In genomic region chr5:79857692-79858091, GRCh38 we compare ENCODE assay signal across 19 cellular contexts.
A peak's percentile ranks its signal among the peaks of the same experiment; 100 is the strongest.
DNase-seq lines count a peak whose midpoint lies in the region; ATAC-seq, FAIRE-seq and TF ChIP-seq lines count a peak whose summit lies in the region.
"Had no signal": no experiment of that assay in that cellular context is flagged by ENCODE, and none has a peak within 500 bp of the region (broad histone marks: within the 10 kb centered on the region; RNA-seq: fewer than 3 reads in every experiment).

No MANE protein-coding gene starts in this region.

- H3K27ac ChIP-seq in K562 (ENCODE audit: extremely low read depth, low read depth, low read length) (no peak overlapping the region), neuronal stem cell (replicated peaks; ENCODE audit: low read length) (no peak overlapping the region)
- no peak overlapping the region for H3K27ac ChIP-seq in CD8-positive, alpha-beta T cell (ENCODE audit: low read depth, low read length)
- H3K27ac ChIP-seq: cardiac muscle cell, ovary, VCaP had no signal

- H4K91ac ChIP-seq in neuronal stem cell (ENCODE audit: low read depth, low read length, poor library complexity), result no peak overlapping the region

- H3K4me3 Mint-ChIP-seq in CD8-positive, alpha-beta T cell, result no peak overlapping the region
- H3K4me3 Mint-ChIP-seq: activated CD4-positive, alpha-beta T cell treated with anti-CD3 and anti-CD28 coated beads for 36 hours; activated naive CD8-positive, alpha-beta T cell treated with anti-CD3 and anti-CD28 coated beads, Interleukin-2, amount 50 U/mL, for 24 hours; activated T-cell treated with anti-CD3 and anti-CD28 coated beads, Interleukin-2, amount 50 U/mL, for 4 hours; CD4-positive, CD25-positive, alpha-beta regulatory T cell; natural killer cell had no signal

- no peak for TF ChIP-seq RAD21 in K562 (CRISPR knock-in tag; conservative IDR thresholded peaks at IDR 0.05 in 1 of 2, IDR thresholded peaks at IDR 0.05 in 1 of 2)

- intact Hi-C loops in left ventricle myocardium superior (cut with micrococcal nuclease), result no loop called here
- intact Hi-C loops in cardiac septum (cut with DNase I), result loop anchor here (5.0 to 10.0 kb wide), 2 partner anchors 153 to 225 kb away; no protein-coding TSS in a partner anchor
- intact Hi-C loops in K562 (cut with micrococcal nuclease), result loop anchor here (2.0 to 10.0 kb wide), 3 partner anchors 155 to 833 kb away; no protein-coding TSS in a partner anchor
- intact Hi-C loops in posterior vena cava (cut with DNase I), result no loop called here
- intact Hi-C loops in CD8-positive, alpha-beta T cell (cut with DNase I, micrococcal nuclease), result loop anchor here (1.0 to 10.0 kb wide), 6 partner anchors 154 to 837 kb away; no protein-coding TSS in a partner anchor

- no TSS peak for BruUV-seq in K562 (replicated peaks; lab: Mats Ljungman, UMichigan)

- no peak overlapping the region for H3K14ac ChIP-seq in neuronal stem cell (ENCODE audit: low read length)

- H3K27ac Mint-ChIP-seq in CD8-positive, alpha-beta T cell, result no peak overlapping the region
- H3K27ac Mint-ChIP-seq: activated CD4-positive, alpha-beta T cell treated with anti-CD3 and anti-CD28 coated beads for 36 hours; activated naive CD8-positive, alpha-beta T cell treated with anti-CD3 and anti-CD28 coated beads, Interleukin-2, amount 50 U/mL, for 24 hours; CD4-positive, CD25-positive, alpha-beta regulatory T cell; natural killer cell had no signal

- ATAC-seq in left ventricle myocardium superior (peak; percentile 5), K562 (no peak), HG02678 (IDR thresholded peaks at IDR 0.05; ENCODE audit: unreplicated experiment) (no peak)
- no peak for ATAC-seq in CD8-positive, alpha-beta T cell

- no peak for FAIRE-seq in K562 (lab: Jason Lieb, UNC)
- FAIRE-seq: small intestine had no signal

- no peak overlapping the region for H3K4ac ChIP-seq in neuronal stem cell (ENCODE audit: low read length)

- H2BK5ac ChIP-seq in neuronal stem cell (ENCODE audit: low read length), result no peak overlapping the region

- H2BK120ac ChIP-seq in neuronal stem cell (ENCODE audit: low read depth, low read length), result no peak overlapping the region

- CTCF ChIA-PET in K562 (lab: Yijun Ruan, JAX; ENCODE audit: low intra/inter-chr PET ratio), result interaction anchor here (0.7 to 1.5 kb wide), 3 partner anchors 155 to 836 kb away, joined by 3 to 5 read pairs (median 4); no protein-coding TSS in a partner anchor
- CTCF ChIA-PET in CD8-positive, alpha-beta T cell (lab: Charles Lee), result interaction anchor here (0.7 to 3.3 kb wide), 21 partner anchors 8 to 729 kb away, joined by 3 to 17 read pairs (median 3); no protein-coding TSS in a partner anchor

- no peak for TF ChIP-seq EP300 in K562 (IDR thresholded peaks at IDR 0.05; ENCODE audit: low read length)

- no peak overlapping the region for H3K23ac ChIP-seq in neuronal stem cell (ENCODE audit: low read depth, low read length, poor library complexity)

- peaks cover 2% of the 10 kb centered on the region for H3K27me3 Mint-ChIP-seq in CD8-positive, alpha-beta T cell (ENCODE audit: low read depth)
- H3K27me3 Mint-ChIP-seq: activated CD4-positive, alpha-beta T cell treated with anti-CD3 and anti-CD28 coated beads for 36 hours had no signal

- POLR2A ChIA-PET in K562 (lab: Yijun Ruan, JAX), result interaction anchor here (0.6 to 1.3 kb wide), 3 partner anchors 9 to 17 kb away, joined by 3 read pairs; no protein-coding TSS in a partner anchor
- POLR2A ChIA-PET in CD8-positive, alpha-beta T cell (lab: Charles Lee), result no interaction called here

- no peak overlapping the region for H3K4me3 ChIP-seq in K562
- no peak overlapping the region for H3K4me3 ChIP-seq in neuronal stem cell (ENCODE audit: low read length in 2 of 2)
- H3K4me3 ChIP-seq in CD8-positive, alpha-beta T cell (ENCODE audit: low read depth, low read length), result no peak overlapping the region
- H3K4me3 ChIP-seq: cardiac muscle cell, ovary had no signal

- H3K36me3 ChIP-seq in K562 (ENCODE audit: control insufficient read depth, insufficient read depth, low read length), result no peaks in the 10 kb centered on the region
- H3K36me3 ChIP-seq in neuronal stem cell (replicated peaks in 1 of 2; ENCODE audit: control insufficient read depth in 2 of 2, insufficient read depth in 2 of 2, low read length in 2 of 2), result no peaks in the 10 kb centered on the region
- H3K36me3 ChIP-seq in CD8-positive, alpha-beta T cell (ENCODE audit: insufficient read depth, low read length), result no peaks in the 10 kb centered on the region
- H3K36me3 ChIP-seq: cardiac muscle cell, ovary had no signal

- no peaks in the 10 kb centered on the region for H4K20me1 ChIP-seq in K562 (replicated peaks; ENCODE audit: control insufficient read depth, insufficient read depth, low read length)

- no peak for DNase-seq in left ventricle myocardium superior
- DNase-seq in cardiac septum (ENCODE audit: low spot score), result no peak
- no peak for DNase-seq in K562 (ENCODE audit: extremely low read depth in 1 of 4, low spot score in 3 of 4)
- DNase-seq in neuronal stem cell (ENCODE audit: low spot score), result no peak
- DNase-seq in posterior vena cava (ENCODE audit: low spot score), result no peak
- no peak for DNase-seq in NCI-H1436 (lab: John Stamatoyannopoulos, UW)
- no peak for DNase-seq in CD8-positive, alpha-beta T cell
- DNase-seq: activated gamma-delta T cell, NCI-H524 treated with DMSO at 0.1 percent for 48 hours had no signal

- H3K4me1 ChIP-seq in K562 (replicated peaks in 1 of 2; ENCODE audit: control insufficient read depth in 2 of 2, insufficient read depth in 2 of 2, low read length in 2 of 2) (peaks cover 0 to 3% of the 10 kb centered on the region in 2 experiments; a peak in 1 of 5 replicates), neuronal stem cell (ENCODE audit: control insufficient read depth in 2 of 2, insufficient read depth in 1 of 2, low read depth in 1 of 2, low read length in 2 of 2) (no peaks in the 10 kb centered on the region)
- peaks cover 5% of the 10 kb centered on the region for H3K4me1 ChIP-seq in CD8-positive, alpha-beta T cell (ENCODE audit: insufficient read depth, low read length)

- H3K27me3 ChIP-seq in K562 (ENCODE audit: control insufficient read depth in 2 of 2, insufficient read depth in 2 of 2, low read length in 2 of 2) (peaks cover 9 to 32% of the 10 kb centered on the region in 2 experiments; a peak in 4 of 5 replicates), neuronal stem cell (ENCODE audit: control insufficient read depth in 3 of 3, insufficient read depth in 3 of 3, low read depth in 1 of 3, low read length in 3 of 3) (no peaks in the 10 kb centered on the region)
- no peaks in the 10 kb centered on the region for H3K27me3 ChIP-seq in CD8-positive, alpha-beta T cell (ENCODE audit: insufficient read depth, low read length)
- H3K27me3 ChIP-seq: cardiac muscle cell, ovary had no signal

- TF ChIP-seq CTCF in K562 (IDR thresholded peaks at IDR 0.05 in 2 of 3, conservative IDR thresholded peaks at IDR 0.05 in 1 of 3; ENCODE audit: insufficient read depth in 2 of 3, low read depth in 1 of 3, low read length in 3 of 3), result no peak
- TF ChIP-seq CTCF in CD8-positive, alpha-beta T cell (IDR thresholded peaks at IDR 0.05), result no peak

- H3K9ac ChIP-seq in K562 (ENCODE audit: insufficient read depth in 1 of 2, low read depth in 2 of 2, low read length in 2 of 2), result no peak overlapping the region
- H3K9ac ChIP-seq in neuronal stem cell (ENCODE audit: low read depth, low read length, poor library complexity), result no peak overlapping the region

- no peak overlapping the region for H2AFZ ChIP-seq in K562 (ENCODE audit: low read depth, low read length)
- peak overlapping the region; percentile 13 for H2AFZ ChIP-seq in neuronal stem cell (ENCODE audit: low read length)

- no peaks in the 10 kb centered on the region for H3K9me3 Mint-ChIP-seq in CD8-positive, alpha-beta T cell
- H3K9me3 Mint-ChIP-seq: activated naive CD8-positive, alpha-beta T cell treated with anti-CD3 and anti-CD28 coated beads, Interleukin-2, amount 50 U/mL, for 24 hours; activated T-cell treated with anti-CD3 and anti-CD28 coated beads, Interleukin-2, amount 50 U/mL, for 4 hours; CD4-positive, CD25-positive, alpha-beta regulatory T cell; natural killer cell had no signal

- 8% methylated on average over 5 of the region's 5 CpGs for WGBS in K562 (ENCODE audit: insufficient coverage, low coverage, missing lambda C conversion rate)
- no CpG with 5 or more reads among the region's 5 CpGs for WGBS in neuronal stem cell (ENCODE audit: extremely low coverage in 2 of 2, insufficient read length in 2 of 2, insufficient replicate concordance in 1 of 2), 2 donors

- H3K79me2 ChIP-seq in K562 (ENCODE audit: control insufficient read depth, insufficient read depth, low read length), result no peaks in the 10 kb centered on the region

- no peaks in the 10 kb centered on the region for H3K9me1 ChIP-seq in K562 (ENCODE audit: control insufficient read depth, insufficient read depth, low read length)

- H3K18ac ChIP-seq in neuronal stem cell (ENCODE audit: low read length), result no peak overlapping the region

- no peak for TF ChIP-seq POLR2A in K562 (conservative IDR thresholded peaks at IDR 0.05)

- no peaks in the 10 kb centered on the region for H3K36me3 Mint-ChIP-seq in CD8-positive, alpha-beta T cell
- H3K36me3 Mint-ChIP-seq: CD4-positive, CD25-positive, alpha-beta regulatory T cell; natural killer cell had no signal

- no peak overlapping the region for H2BK12ac ChIP-seq in neuronal stem cell (ENCODE audit: low read length)

- H3K4me2 ChIP-seq in K562 (ENCODE audit: insufficient read depth, low read length), result 0 out of 2 replicates have a peak overlapping the region, but pooled peaks have one; percentile 0
- no peak overlapping the region for H3K4me2 ChIP-seq in neuronal stem cell (ENCODE audit: insufficient read depth, low read length, poor library complexity, severe bottlenecking)

- H2AK5ac ChIP-seq in neuronal stem cell (ENCODE audit: low read depth, low read length), result no peak overlapping the region

- H2BK15ac ChIP-seq in neuronal stem cell (ENCODE audit: low read length), result no peak overlapping the region

- peaks cover 2% of the 10 kb centered on the region for H3K4me1 Mint-ChIP-seq in CD8-positive, alpha-beta T cell (ENCODE audit: low read depth)
- H3K4me1 Mint-ChIP-seq: CD4-positive, CD25-positive, alpha-beta regulatory T cell; natural killer cell had no signal

- H3K9me3 ChIP-seq in K562 (replicated peaks; ENCODE audit: control insufficient read depth, insufficient read depth, low read depth, low read length), result no peaks in the 10 kb centered on the region
- H3K9me3 ChIP-seq in neuronal stem cell (replicated peaks in 1 of 2; ENCODE audit: control insufficient read depth in 2 of 2, insufficient read depth in 1 of 2, low read depth in 1 of 2, low read length in 2 of 2), result no peaks in the 10 kb centered on the region
- no peaks in the 10 kb centered on the region for H3K9me3 ChIP-seq in CD8-positive, alpha-beta T cell (ENCODE audit: low read length)
- H3K9me3 ChIP-seq: ovary had no signal

- H3K79me1 ChIP-seq in neuronal stem cell (ENCODE audit: low read depth, low read length), result no peaks in the 10 kb centered on the region

- in situ Hi-C loops in K562 (cut with MboI), result loop anchor here (25.0 kb wide), 1 partner anchor 820 kb away; no protein-coding TSS in a partner anchor

- H4K8ac ChIP-seq in neuronal stem cell (ENCODE audit: low read depth, low read length), result no peak overlapping the region

TF ChIP-seq in K562, 482 proteins besides CTCF, POLR2A, EP300 and RAD21 (continues in another document):
- TF ChIP-seq CBX8 (IDR thresholded peaks at IDR 0.05; ENCODE audit: borderline replicate concordance, extremely low read depth, low read depth, low read length, poor library complexity, severe bottlenecking), result no peak
- no peak for TF ChIP-seq ELF4 (CRISPR knock-in tag; IDR thresholded peaks at IDR 0.05)

Comparison
In these comparisons a context has a peak if more than half of its experiments do, and no peak if none do; other contexts are left out.
1. intact Hi-C loops: an anchor here in cardiac septum (5.0 to 10.0 kb wide), K562 (2.0 to 10.0 kb wide) and CD8-positive, alpha-beta T cell (1.0 to 10.0 kb wide); none called in left ventricle myocardium superior and posterior vena cava.